ENCODE assay signal across 1 cellular context in the genomic region with DNA sequence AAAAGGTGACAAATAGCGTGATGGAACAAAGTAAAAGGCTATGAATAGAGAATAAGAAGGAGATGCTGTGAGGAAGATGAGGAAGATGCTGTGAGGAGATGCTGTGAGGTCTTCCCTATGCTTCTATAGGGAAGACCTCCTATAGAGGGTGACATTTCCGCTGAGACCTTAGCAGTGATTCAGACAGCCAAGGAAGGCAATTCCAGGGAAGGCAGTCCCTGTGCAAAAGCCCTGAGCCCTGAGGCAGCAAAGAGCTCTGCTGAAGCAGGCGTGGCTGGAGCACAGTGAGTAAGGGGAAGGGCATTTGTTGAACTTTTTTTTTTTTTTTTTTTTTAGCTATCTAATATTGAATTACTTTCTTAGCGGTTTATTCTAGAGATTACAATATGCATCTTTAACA.
TF ChIP-seq lines count a peak whose summit lies in the region.

No MANE protein-coding gene starts in this region.

TF ChIP-seq in GM23338, 12 proteins besides CTCF, POLR2A, EP300 and RAD21 (continued from another document):
- TF ChIP-seq, protein P1, sequence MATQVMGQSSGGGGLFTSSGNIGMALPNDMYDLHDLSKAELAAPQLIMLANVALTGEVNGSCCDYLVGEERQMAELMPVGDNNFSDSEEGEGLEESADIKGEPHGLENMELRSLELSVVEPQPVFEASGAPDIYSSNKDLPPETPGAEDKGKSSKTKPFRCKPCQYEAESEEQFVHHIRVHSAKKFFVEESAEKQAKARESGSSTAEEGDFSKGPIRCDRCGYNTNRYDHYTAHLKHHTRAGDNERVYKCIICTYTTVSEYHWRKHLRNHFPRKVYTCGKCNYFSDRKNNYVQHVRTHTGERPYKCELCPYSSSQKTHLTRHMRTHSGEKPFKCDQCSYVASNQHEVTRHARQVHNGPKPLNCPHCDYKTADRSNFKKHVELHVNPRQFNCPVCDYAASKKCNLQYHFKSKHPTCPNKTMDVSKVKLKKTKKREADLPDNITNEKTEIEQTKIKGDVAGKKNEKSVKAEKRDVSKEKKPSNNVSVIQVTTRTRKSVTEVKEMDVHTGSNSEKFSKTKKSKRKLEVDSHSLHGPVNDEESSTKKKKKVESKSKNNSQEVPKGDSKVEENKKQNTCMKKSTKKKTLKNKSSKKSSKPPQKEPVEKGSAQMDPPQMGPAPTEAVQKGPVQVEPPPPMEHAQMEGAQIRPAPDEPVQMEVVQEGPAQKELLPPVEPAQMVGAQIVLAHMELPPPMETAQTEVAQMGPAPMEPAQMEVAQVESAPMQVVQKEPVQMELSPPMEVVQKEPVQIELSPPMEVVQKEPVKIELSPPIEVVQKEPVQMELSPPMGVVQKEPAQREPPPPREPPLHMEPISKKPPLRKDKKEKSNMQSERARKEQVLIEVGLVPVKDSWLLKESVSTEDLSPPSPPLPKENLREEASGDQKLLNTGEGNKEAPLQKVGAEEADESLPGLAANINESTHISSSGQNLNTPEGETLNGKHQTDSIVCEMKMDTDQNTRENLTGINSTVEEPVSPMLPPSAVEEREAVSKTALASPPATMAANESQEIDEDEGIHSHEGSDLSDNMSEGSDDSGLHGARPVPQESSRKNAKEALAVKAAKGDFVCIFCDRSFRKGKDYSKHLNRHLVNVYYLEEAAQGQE (IDR thresholded peaks at IDR 0.05; ENCODE audit: unreplicated experiment) = no peak
- TF ChIP-seq ZNF331 (CRISPR knock-in tag; IDR thresholded peaks at IDR 0.05; ENCODE audit: low read depth) = no peak
- TF ChIP-seq JUNB (IDR thresholded peaks at IDR 0.05; ENCODE audit: unreplicated experiment) = no peak
- no peak for TF ChIP-seq EZH2 (IDR thresholded peaks at IDR 0.05; ENCODE audit: low read depth, unreplicated experiment)
- TF ChIP-seq NANOG (IDR thresholded peaks at IDR 0.05; ENCODE audit: borderline replicate concordance) = no peak
